ENCODE assay signal across 1 cellular context in genomic region chr7:128652606-128653005, GRCh38. TPM values are rescaled to one million over a fixed set of nuclear protein-coding genes. Genes with fewer than 3 reads are reported as not detected.
"Had no signal": no experiment of that assay in that cellular context is flagged by ENCODE, and none has a peak within 500 bp of the region (broad histone marks: within the 10 kb centered on the region; RNA-seq: fewer than 3 reads in every experiment).

No MANE protein-coding gene starts in this region.

RNA-seq across cellular contexts. Expression of gene GARIN1A, which starts 19.5 kb away (rescaled TPM):
- total RNA-seq: HepG2 had no signal
